In genomic region chr5:7759257-7759871, GRCh38 we compare ENCODE assay signal across 17 cellular contexts.
DNase-seq lines count a peak whose midpoint lies in the region; ATAC-seq and TF ChIP-seq lines count a peak whose summit lies in the region.
"Had no signal": no experiment of that assay in that cellular context is flagged by ENCODE, and none has a peak within 500 bp of the region (broad histone marks: within the 10 kb centered on the region; RNA-seq: fewer than 3 reads in every experiment).

No MANE protein-coding gene starts in this region.

- no peak overlapping the region for H2BK15ac ChIP-seq in neuronal stem cell (ENCODE audit: low read length)

- H3K9ac ChIP-seq in neuronal stem cell (ENCODE audit: low read depth, low read length, poor library complexity) = no peak overlapping the region

- peak; percentile 54 for DNase-seq in Daoy (ENCODE audit: low read depth)
- peak; percentile 27 for DNase-seq in M059J (ENCODE audit: low read depth)
- no peak for DNase-seq in RWPE2 (ENCODE audit: low spot score)
- DNase-seq in neuronal stem cell (ENCODE audit: low spot score) = no peak
- no peak for DNase-seq in KG1 (lab: John Stamatoyannopoulos, UW)
- DNase-seq in HT-29 (ENCODE audit: low spot score) = no peak
- DNase-seq in COLO829 (ENCODE audit: low spot score) = no peak
- DNase-seq: activated CD4-positive, alpha-beta T cell treated with anti-CD3 and anti-CD28 coated beads, Interleukin-2, amount 50 U/mL, for 4 hours; activated gamma-delta T cell treated with Interleukin-2 at 50 U/mL for 16 hours; AML-193; amniotic stem cell; Caco-2; Right ventricle myocardium superior; T-cell; uterus had no signal

- no peaks in the 10 kb centered on the region for H3K79me1 ChIP-seq in neuronal stem cell (ENCODE audit: low read depth, low read length)

- no peak overlapping the region for H2AFZ ChIP-seq in neuronal stem cell (ENCODE audit: low read length)
- H2AFZ ChIP-seq: hepatocyte had no signal

- H3K4me3 ChIP-seq in RWPE2 (ENCODE audit: severe bottlenecking) = no peak overlapping the region
- no peak overlapping the region for H3K4me3 ChIP-seq in neuronal stem cell (ENCODE audit: low read length in 2 of 2)
- H3K4me3 ChIP-seq: hepatocyte, pancreas, uterus had no signal

- H3K4me2 ChIP-seq in neuronal stem cell (ENCODE audit: insufficient read depth, low read length, poor library complexity, severe bottlenecking) = no peak overlapping the region
- H3K4me2 ChIP-seq: hepatocyte had no signal

- no CpG with 5 or more reads among the region's 8 CpGs for WGBS in neuronal stem cell (ENCODE audit: extremely low coverage in 2 of 2, insufficient read length in 2 of 2, insufficient replicate concordance in 1 of 2), 2 donors

- H3K27ac ChIP-seq in RWPE2 (ENCODE audit: poor library complexity, severe bottlenecking) (no peak overlapping the region), neuronal stem cell (replicated peaks; ENCODE audit: low read length) (no peak overlapping the region)
- H3K27ac ChIP-seq: hepatocyte, pancreas, uterus had no signal

- no peaks in the 10 kb centered on the region for H3K36me3 ChIP-seq in RWPE2 (ENCODE audit: low read depth)
- H3K36me3 ChIP-seq in neuronal stem cell (replicated peaks in 1 of 2; ENCODE audit: control insufficient read depth in 2 of 2, insufficient read depth in 2 of 2, low read length in 2 of 2) = no peaks in the 10 kb centered on the region
- H3K36me3 ChIP-seq: pancreas, uterus had no signal

- peak overlapping the region; percentile 9 for H2BK5ac ChIP-seq in neuronal stem cell (ENCODE audit: low read length)

- H2BK12ac ChIP-seq in neuronal stem cell (ENCODE audit: low read length) = no peak overlapping the region

- no peak overlapping the region for H3K4ac ChIP-seq in neuronal stem cell (ENCODE audit: low read length)

- ATAC-seq in RWPE2 (ENCODE audit: low read depth) = 0 out of 3 replicates have a peak, but pooled peaks have one; percentile 8
- ATAC-seq: pancreas, T-cell had no signal

- no peaks in the 10 kb centered on the region for H3K9me3 ChIP-seq in RWPE2 (ENCODE audit: severe bottlenecking)
- no peaks in the 10 kb centered on the region for H3K9me3 ChIP-seq in neuronal stem cell (replicated peaks in 1 of 2; ENCODE audit: control insufficient read depth in 2 of 2, insufficient read depth in 1 of 2, low read depth in 1 of 2, low read length in 2 of 2)
- H3K9me3 ChIP-seq: Caco-2, pancreas, uterus had no signal

- H4K91ac ChIP-seq in neuronal stem cell (ENCODE audit: low read depth, low read length, poor library complexity) = no peak overlapping the region

- H3K4me1 ChIP-seq in RWPE2 (ENCODE audit: insufficient read depth, poor library complexity, severe bottlenecking) = no peaks in the 10 kb centered on the region
- H3K4me1 ChIP-seq in neuronal stem cell (ENCODE audit: control insufficient read depth in 2 of 2, insufficient read depth in 1 of 2, low read depth in 1 of 2, low read length in 2 of 2) = peaks cover 0 to 11% of the 10 kb centered on the region in 2 donors
- H3K4me1 ChIP-seq: Caco-2, pancreas, uterus had no signal

- H3K14ac ChIP-seq in neuronal stem cell (ENCODE audit: low read length) = peak overlapping the region; percentile 72

- H4K8ac ChIP-seq in neuronal stem cell (ENCODE audit: low read depth, low read length) = no peak overlapping the region

- H2BK120ac ChIP-seq in neuronal stem cell (ENCODE audit: low read depth, low read length) = no peak overlapping the region

- peak overlapping the region; percentile 11 for H3K23ac ChIP-seq in neuronal stem cell (ENCODE audit: low read depth, low read length, poor library complexity)

- H2AK5ac ChIP-seq in neuronal stem cell (ENCODE audit: low read depth, low read length) = no peak overlapping the region

- TF ChIP-seq CTCF in RWPE2 (IDR thresholded peaks at IDR 0.05; ENCODE audit: poor library complexity, severe bottlenecking) = no peak

- H3K18ac ChIP-seq in neuronal stem cell (ENCODE audit: low read length) = peak overlapping the region; percentile 50

- H3K27me3 ChIP-seq in RWPE2 (ENCODE audit: insufficient read depth, poor library complexity, severe bottlenecking) (peaks cover 2% of the 10 kb centered on the region), neuronal stem cell (ENCODE audit: control insufficient read depth in 3 of 3, insufficient read depth in 3 of 3, low read depth in 1 of 3, low read length in 3 of 3) (no peaks in the 10 kb centered on the region)
- H3K27me3 ChIP-seq: hepatocyte, pancreas, uterus had no signal

Comparison
In these comparisons a context has a peak if more than half of its experiments do, and no peak if none do; other contexts are left out.
1. DNase-seq: peak in Daoy (single experiment) and M059J (single experiment); none in RWPE2 (single experiment), neuronal stem cell (single experiment), KG1 (single experiment), HT-29 (single experiment) and COLO829 (single experiment).